In genomic region chr11:65417221-65417701, GRCh38 we compare ENCODE assay signal across 8 cellular contexts. TPM values are rescaled to one million over a fixed set of nuclear protein-coding genes. Genes with fewer than 3 reads are reported as not detected.
DNase-seq lines count a peak whose midpoint lies in the region; ATAC-seq, FAIRE-seq and TF ChIP-seq lines count a peak whose summit lies in the region.

No MANE protein-coding gene starts in this region.

- H3K36me3 ChIP-seq in kidney (ENCODE audit: control insufficient read depth in 1 of 2, insufficient read depth in 2 of 2, low read length in 2 of 2): no peaks in the 10 kb centered on the region

- H3K9ac ChIP-seq in kidney (ENCODE audit: low read length in 2 of 2): peak overlapping the region; percentile 93 to 98

- no peak for FAIRE-seq in kidney (lab: Jason Lieb, UNC)

- TF ChIP-seq CTCF in C4-2B (conservative IDR thresholded peaks at IDR 0.05) (no peak), kidney (IDR thresholded peaks at IDR 0.05; ENCODE audit: borderline replicate concordance, extremely low read depth, insufficient read depth) (no peak)

- H3K9me3 ChIP-seq in kidney (ENCODE audit: control insufficient read depth in 1 of 2, low read length in 2 of 2): no peaks in the 10 kb centered on the region

- peaks cover 57% of the 10 kb centered on the region for H3K4me1 Mint-ChIP-seq in stimulated activated naive CD8-positive, alpha-beta T cell treated with anti-CD3 and anti-CD28 coated beads, Interleukin-15, amount 100 ng/mL, for 72 hours

- H3K4me1 ChIP-seq in kidney (ENCODE audit: control insufficient read depth in 1 of 2, insufficient read depth in 1 of 2, low read depth in 1 of 2, low read length in 2 of 2): peaks cover 38 to 40% of the 10 kb centered on the region in 2 donors

- H3K4me3 ChIP-seq in kidney (ENCODE audit: low read length in 2 of 2): peak overlapping the region; percentile 55 to 80

- peak overlapping the region; percentile 92 to 97 for H3K27ac Mint-ChIP-seq in stimulated activated naive CD8-positive, alpha-beta T cell treated with anti-CD3 and anti-CD28 coated beads, Interleukin-15, amount 100 ng/mL, for 72 hours

- H3K27me3 Mint-ChIP-seq in stimulated activated naive CD8-positive, alpha-beta T cell treated with anti-CD3 and anti-CD28 coated beads, Interleukin-15, amount 100 ng/mL, for 72 hours: no peaks in the 10 kb centered on the region

- H3K9me3 Mint-ChIP-seq in stimulated activated naive CD8-positive, alpha-beta T cell treated with anti-CD3 and anti-CD28 coated beads, Interleukin-15, amount 100 ng/mL, for 72 hours: peaks cover 0 to under 1% of the 10 kb centered on the region in 2 donors

- DNase-seq in Kasumi-1 (lab: John Stamatoyannopoulos, UW): peak; percentile 58 to 61
- peak; percentile 20 for DNase-seq in amniotic epithelial cell (ENCODE audit: low read depth)
- peak; percentile 84 for DNase-seq in kidney
- peak; percentile 54 to 57 for DNase-seq in stimulated activated naive CD8-positive, alpha-beta T cell treated with anti-CD3 and anti-CD28 coated beads, Interleukin-15, amount 100 ng/mL, for 72 hours
- no peak for DNase-seq in HuH-7.5 (ENCODE audit: low spot score)

- H3K27ac ChIP-seq in C4-2B (peak overlapping the region; percentile 99), kidney (ENCODE audit: low read depth in 2 of 2, low read length in 2 of 2) (peak overlapping the region; percentile 99 to 100)

- ATAC-seq in stimulated activated naive CD8-positive, alpha-beta T cell treated with anti-CD3 and anti-CD28 coated beads, Interleukin-15, amount 100 ng/mL, for 72 hours: no peak
- ATAC-seq in HG03520 (IDR thresholded peaks at IDR 0.05; ENCODE audit: unreplicated experiment): no peak
- ATAC-seq in HG03432 (IDR thresholded peaks at IDR 0.05; ENCODE audit: unreplicated experiment): no peak

- peak overlapping the region; percentile 90 to 97 for H3K4me3 Mint-ChIP-seq in stimulated activated naive CD8-positive, alpha-beta T cell treated with anti-CD3 and anti-CD28 coated beads, Interleukin-15, amount 100 ng/mL, for 72 hours

- intact Hi-C loops in kidney (cut with DNase I): loop anchor here (5.0 kb wide), 1 partner anchor 90 kb away; no protein-coding TSS in a partner anchor

RNA-seq across cellular contexts. Expression of gene NEAT1, which starts 5.3 kb away (rescaled TPM):
- 1,006 TPM for total RNA-seq in kidney
- 595 TPM for polyA plus RNA-seq in kidney (ENCODE audit: insufficient read depth, low read depth, low replicate concordance)

RNA-seq across cellular contexts. Expression of gene FRMD8, which starts 30.8 kb away (rescaled TPM):
- 41.3 TPM for total RNA-seq in kidney
- polyA plus RNA-seq in kidney (ENCODE audit: insufficient read depth, low read depth, low replicate concordance): 9.4 TPM

RNA-seq across cellular contexts. Expression of gene SLC25A45, which starts 34.8 kb away (rescaled TPM):
- total RNA-seq in kidney: 14.7 TPM
- 4.1 TPM for polyA plus RNA-seq in kidney (ENCODE audit: insufficient read depth, low read depth, low replicate concordance)
